8 cellular contexts compared by ENCODE assay signal in the genomic region with DNA sequence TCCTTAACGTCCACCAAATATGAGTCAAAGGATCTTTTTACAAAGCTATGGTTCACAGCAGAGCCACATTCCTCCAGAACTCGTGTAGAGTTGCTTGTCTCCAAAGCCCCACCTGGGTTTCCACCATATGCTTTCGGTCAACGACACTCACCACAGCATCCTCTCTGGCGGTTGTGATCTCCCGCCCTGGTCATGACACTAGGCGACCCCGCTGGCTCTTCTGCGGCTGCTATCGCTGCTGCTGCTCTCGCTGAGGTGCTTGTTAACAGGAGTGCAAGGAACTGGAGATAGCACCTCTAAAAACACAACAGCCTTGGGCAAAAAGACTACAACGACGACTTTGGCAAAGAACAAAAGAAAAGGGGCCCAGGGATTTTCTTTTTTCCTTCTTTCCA. TPM values are rescaled to one million over a fixed set of nuclear protein-coding genes. Genes with fewer than 3 reads are reported as not detected.
A peak's percentile ranks its signal among the peaks of the same experiment; 100 is the strongest.
DNase-seq lines count a peak whose midpoint lies in the region; ATAC-seq, FAIRE-seq and TF ChIP-seq lines count a peak whose summit lies in the region.

No MANE protein-coding gene starts in this region.

- H4K20me1 ChIP-seq in H9 (ENCODE audit: control insufficient read depth, insufficient read depth, insufficient read length) (no peaks in the 10 kb centered on the region), PC-3 (ENCODE audit: low read length) (no peaks in the 10 kb centered on the region), keratinocyte (ENCODE audit: control insufficient read depth, extremely low read depth, insufficient read depth, low read length) (no peaks in the 10 kb centered on the region)

- TSS peak; percentile 76 for BruUV-seq in PC-3 (replicated peaks; lab: Mats Ljungman, UMichigan)

- H3K9me3 ChIP-seq in H9 (ENCODE audit: control insufficient read depth, low read depth, low read length) (no peaks in the 10 kb centered on the region), PC-3 (ENCODE audit: low read length) (no peaks in the 10 kb centered on the region), keratinocyte (ENCODE audit: control insufficient read depth, low read depth, low read length) (no peaks in the 10 kb centered on the region)

- dilution Hi-C loops in keratinocyte (cut with MboI; ENCODE audit: extremely low pct_ligation_motif_present, low sequenced_read_pairs) = no loop called here

- H3K4me1 ChIP-seq in H9 (ENCODE audit: insufficient read depth, low read length) (no peaks in the 10 kb centered on the region), PC-3 (ENCODE audit: insufficient read depth, low read length) (0 out of 2 replicates have a peak, but pooled peaks cover 9% of the 10 kb centered on the region), keratinocyte (ENCODE audit: control insufficient read depth, extremely low read depth, insufficient read depth, low read length) (peaks cover 5% of the 10 kb centered on the region)

- H2AFZ ChIP-seq in H9 (ENCODE audit: low read length) = no peak overlapping the region
- peak overlapping the region; percentile 96 for H2AFZ ChIP-seq in PC-3 (ENCODE audit: low read length)
- H2AFZ ChIP-seq in keratinocyte (ENCODE audit: control insufficient read depth, low read length) = peak overlapping the region; percentile 2

- no peaks in the 10 kb centered on the region for H3K36me3 Mint-ChIP-seq in H9 (ENCODE audit: insufficient read depth in 1 of 3, low read depth in 3 of 3)

- H3F3A ChIP-seq in PC-3 (ENCODE audit: low read length, unreplicated experiment) = no peaks in the 10 kb centered on the region

- peaks cover 98% of the 10 kb centered on the region for H3K27me3 Mint-ChIP-seq in H9 (ENCODE audit: low read depth)

- H3K79me1 ChIP-seq in H9 (ENCODE audit: insufficient read depth, low read depth, low read length, poor library complexity, severe bottlenecking) = no peaks in the 10 kb centered on the region

- H3K27ac ChIP-seq in C4-2B (peak overlapping the region; percentile 25; the same call in 1 of the 2 replicates), H9 (ENCODE audit: insufficient read length, low read depth, low read length) (no peak overlapping the region), PC-3 (ENCODE audit: low read length) (no peak overlapping the region), keratinocyte (ENCODE audit: control insufficient read depth, insufficient read depth, low read length) (no peak overlapping the region)

- no peak overlapping the region for H4K5ac ChIP-seq in H9 (ENCODE audit: insufficient read length, low read depth, low read length)

- DNase-seq in H9 = peak; percentile 57
- no peak for DNase-seq in PC-3
- DNase-seq in astrocyte of the spinal cord (ENCODE audit: low read depth, low spot score) = no peak
- DNase-seq in keratinocyte (ENCODE audit: low read depth, low spot score) = no peak
- DNase-seq in stimulated activated CD4-positive, alpha-beta T cell treated with anti-CD3 and anti-CD28 coated beads, Interleukin-15, amount 100 ng/mL, for 24 hours = peak; percentile 48
- no peak for DNase-seq in DMS153 treated with DMSO at 0.1 percent for 48 hours (lab: John Stamatoyannopoulos, UW; ENCODE audit: unreplicated experiment)
- DNase-seq in NCI-H187 treated with DMSO at 0.1 percent for 48 hours (lab: John Stamatoyannopoulos, UW) = no peak

- no peak overlapping the region for H3K14ac ChIP-seq in H9 (ENCODE audit: insufficient read depth, low read length)

- H3K27me3 ChIP-seq in H9 (ENCODE audit: insufficient read depth, low read length) (peaks cover 57% of the 10 kb centered on the region), PC-3 (ENCODE audit: low read length) (no peaks in the 10 kb centered on the region; the same call in 1 of the 2 replicates), keratinocyte (ENCODE audit: control insufficient read depth, extremely low read depth, insufficient read depth, low read length) (peaks cover 36% of the 10 kb centered on the region)

- H4K91ac ChIP-seq in H9 (ENCODE audit: insufficient read length, low read depth, low read length) = no peak overlapping the region

- H3K4ac ChIP-seq in H9 (ENCODE audit: low read depth, low read length) = no peak overlapping the region

- CTCF ChIA-PET in PC-3 (lab: Charles Lee) = no interaction called here

- H3K27ac Mint-ChIP-seq in H9 = no peak overlapping the region

- H3K9me2 ChIP-seq in PC-3 (replicated peaks; ENCODE audit: low read length) = no peaks in the 10 kb centered on the region

- ATAC-seq in PC-3 = peak; percentile 11

- H3T11ph ChIP-seq in H9 (ENCODE audit: low read length) = no peak overlapping the region

- no peak overlapping the region for H3K23ac ChIP-seq in H9 (ENCODE audit: insufficient read length, low read depth, low read length)

- no peak overlapping the region for H2BK5ac ChIP-seq in H9 (ENCODE audit: insufficient read length, low read length)

- no peaks in the 10 kb centered on the region for H3K23me2 ChIP-seq in H9 (ENCODE audit: insufficient read length, low read depth, low read length, poor library complexity, severe bottlenecking)

- no peak for FAIRE-seq in keratinocyte (lab: Jason Lieb, UNC)

- H3K4me3 ChIP-seq in PC-3 (ENCODE audit: low read length) (peak overlapping the region; percentile 71), astrocyte of the spinal cord (ENCODE audit: low read depth, low read length) (peak overlapping the region; percentile 49), keratinocyte (ENCODE audit: control insufficient read depth in 2 of 3, extremely low read depth in 1 of 3, insufficient read depth in 2 of 3, low read depth in 1 of 3, low read length in 3 of 3) (peak overlapping the region; percentile 31 to 61 (median 60))

- peak overlapping the region; percentile 60 to 86 for H3K4me3 Mint-ChIP-seq in H9

- H3K18ac ChIP-seq in H9 (ENCODE audit: insufficient read length, low read depth, low read length) = no peak overlapping the region

- intact Hi-C loops in PC-3 (cut with micrococcal nuclease) = no loop called here

- peaks cover 18% of the 10 kb centered on the region in 2 experiments for H3K4me1 Mint-ChIP-seq in H9

- WGBS in H9 (ENCODE audit: extremely low coverage, insufficient read length, low lambda C conversion rate) = no CpG with 5 or more reads among the region's 13 CpGs

- H4K8ac ChIP-seq in H9 (replicated peaks; ENCODE audit: insufficient read length, low read depth, low read length) = no peak overlapping the region

- H3K4me2 ChIP-seq in H9 (ENCODE audit: insufficient read depth, insufficient read length, low read length) = peak overlapping the region; percentile 44
- H3K4me2 ChIP-seq in PC-3 (ENCODE audit: low read length) = peak overlapping the region; percentile 86
- peak overlapping the region; percentile 90 for H3K4me2 ChIP-seq in keratinocyte (ENCODE audit: control insufficient read depth, extremely low read depth, insufficient read depth, low read depth, low read length)

- H3K9me1 ChIP-seq in keratinocyte (ENCODE audit: control insufficient read depth, extremely low read depth, insufficient read depth, low read length) = no peaks in the 10 kb centered on the region

- no peak overlapping the region for H2BK12ac ChIP-seq in H9 (ENCODE audit: insufficient read length, low read depth, low read length)

- H2BK20ac ChIP-seq in H9 (ENCODE audit: low read depth, low read length, poor library complexity, severe bottlenecking) = no peak overlapping the region

- H2BK15ac ChIP-seq in H9 (ENCODE audit: low read depth, low read length) = no peak overlapping the region

- no peak overlapping the region for H3K9ac ChIP-seq in H9 (ENCODE audit: extremely low read depth, insufficient read length, low read length)
- peak overlapping the region; percentile 42; the same call in 1 of the 2 replicates for H3K9ac ChIP-seq in PC-3 (ENCODE audit: low read length)
- no peak overlapping the region for H3K9ac ChIP-seq in keratinocyte (ENCODE audit: control insufficient read depth, extremely low read depth, insufficient read depth, low read length)

- H3K36me3 ChIP-seq in PC-3 (ENCODE audit: low read depth, low read length) (no peaks in the 10 kb centered on the region), keratinocyte (ENCODE audit: control insufficient read depth in 2 of 2, extremely low read depth in 1 of 2, insufficient read depth in 2 of 2, low read length in 2 of 2) (no peaks in the 10 kb centered on the region)

- in situ Hi-C loops in astrocyte of the spinal cord (cut with HindIII; ENCODE audit: low sequenced_read_pairs) = no loop called here

- H3K56ac ChIP-seq in H9 (ENCODE audit: insufficient read length, low read depth, low read length) = no peak overlapping the region

- no peak for TF ChIP-seq CTCF in C4-2B (conservative IDR thresholded peaks at IDR 0.05)
- no peak for TF ChIP-seq CTCF in H9 (conservative IDR thresholded peaks at IDR 0.05)
- TF ChIP-seq CTCF in PC-3 (conservative IDR thresholded peaks at IDR 0.05; ENCODE audit: low read depth, low read length) = no peak
- no peak for TF ChIP-seq CTCF in astrocyte of the spinal cord (IDR thresholded peaks at IDR 0.05; ENCODE audit: low read depth, low read length)
- TF ChIP-seq CTCF in keratinocyte (optimal IDR thresholded peaks at IDR 0.05 in 1 of 3, IDR thresholded peaks at IDR 0.05 in 1 of 3, conservative IDR thresholded peaks at IDR 0.05 in 1 of 3; ENCODE audit: extremely low read depth in 1 of 3, insufficient read depth in 2 of 3, low read length in 3 of 3) = no peak

- H2BK120ac ChIP-seq in H9 (ENCODE audit: low read depth, low read length, poor library complexity, severe bottlenecking) = no peak overlapping the region

- no peak overlapping the region for H2AK5ac ChIP-seq in H9 (ENCODE audit: insufficient read length, low read length)

- no peaks in the 10 kb centered on the region; a peak in 2 of 5 replicates for H3K9me3 Mint-ChIP-seq in H9

- no peaks in the 10 kb centered on the region for H3K79me2 ChIP-seq in H9 (ENCODE audit: insufficient read depth, low read length)
- H3K79me2 ChIP-seq in PC-3 (ENCODE audit: low read length) = no peaks in the 10 kb centered on the region
- H3K79me2 ChIP-seq in keratinocyte (ENCODE audit: control insufficient read depth, insufficient read depth, low read length) = no peaks in the 10 kb centered on the region

- POLR2A ChIA-PET in PC-3 (lab: Charles Lee; ENCODE audit: unreplicated experiment) = interaction anchor here (0.6 to 0.8 kb wide), 3 partner anchors 27 to 181 kb away, joined by 4 to 8 read pairs (median 6); no protein-coding TSS in a partner anchor

RNA-seq across cellular contexts. Expression of a gene that starts 0.3 kb away (rescaled TPM):
- total RNA-seq in H9 (2021) (not detected in 2 replicates), PC-3 (2014; rRNA removed) (1.7 and 13.4 TPM in 2 replicates)
- 0.02 to 0.18 TPM (median 0.09 TPM) in 3 replicates for polyA plus RNA-seq in keratinocyte
- 0.85 TPM for polyA plus RNA-seq in keratinocyte (2011; ENCODE audit: low read depth)
- 0.09 and 0.22 TPM in 2 replicates for polyA plus RNA-seq in keratinocyte (2011; cell fraction: cytosol; rRNA removed)
- 0.13 and 0.19 TPM in 2 replicates for polyA plus RNA-seq in keratinocyte (2011; cell fraction: nucleus; rRNA removed)
- polyA plus RNA-seq in keratinocyte (2012; ENCODE audit: low replicate concordance) = 0.11 and 1.0 TPM in 2 replicates
- polyA minus RNA-seq in keratinocyte = 0.13 to 0.36 TPM in 2 of 3 replicates, not detected in the other
- polyA minus RNA-seq in keratinocyte (2011; cell fraction: cytosol; rRNA and poly(A)+ RNA removed) = not detected
- not detected in 2 replicates for polyA minus RNA-seq in keratinocyte (2011; cell fraction: nucleus; rRNA and poly(A)+ RNA removed)

Comparison
In these comparisons a context has a peak if more than half of its experiments do, and no peak if none do; other contexts are left out.
1. DNase-seq: peak in H9 (single experiment) and stimulated activated CD4-positive, alpha-beta T cell treated with anti-CD3 and anti-CD28 coated beads, Interleukin-15, amount 100 ng/mL, for 24 hours (single experiment); none in PC-3 (single experiment), astrocyte of the spinal cord (single experiment), keratinocyte (single experiment), DMS153 treated with DMSO at 0.1 percent for 48 hours (single experiment) and NCI-H187 treated with DMSO at 0.1 percent for 48 hours (single experiment).
2. Peak in every context shown above with its lines, with median percentiles within 50 percentile points of each other: H3K4me2 ChIP-seq and H3K4me3 ChIP-seq.